1 cellular context compared by ENCODE assay signal in the genomic region with DNA sequence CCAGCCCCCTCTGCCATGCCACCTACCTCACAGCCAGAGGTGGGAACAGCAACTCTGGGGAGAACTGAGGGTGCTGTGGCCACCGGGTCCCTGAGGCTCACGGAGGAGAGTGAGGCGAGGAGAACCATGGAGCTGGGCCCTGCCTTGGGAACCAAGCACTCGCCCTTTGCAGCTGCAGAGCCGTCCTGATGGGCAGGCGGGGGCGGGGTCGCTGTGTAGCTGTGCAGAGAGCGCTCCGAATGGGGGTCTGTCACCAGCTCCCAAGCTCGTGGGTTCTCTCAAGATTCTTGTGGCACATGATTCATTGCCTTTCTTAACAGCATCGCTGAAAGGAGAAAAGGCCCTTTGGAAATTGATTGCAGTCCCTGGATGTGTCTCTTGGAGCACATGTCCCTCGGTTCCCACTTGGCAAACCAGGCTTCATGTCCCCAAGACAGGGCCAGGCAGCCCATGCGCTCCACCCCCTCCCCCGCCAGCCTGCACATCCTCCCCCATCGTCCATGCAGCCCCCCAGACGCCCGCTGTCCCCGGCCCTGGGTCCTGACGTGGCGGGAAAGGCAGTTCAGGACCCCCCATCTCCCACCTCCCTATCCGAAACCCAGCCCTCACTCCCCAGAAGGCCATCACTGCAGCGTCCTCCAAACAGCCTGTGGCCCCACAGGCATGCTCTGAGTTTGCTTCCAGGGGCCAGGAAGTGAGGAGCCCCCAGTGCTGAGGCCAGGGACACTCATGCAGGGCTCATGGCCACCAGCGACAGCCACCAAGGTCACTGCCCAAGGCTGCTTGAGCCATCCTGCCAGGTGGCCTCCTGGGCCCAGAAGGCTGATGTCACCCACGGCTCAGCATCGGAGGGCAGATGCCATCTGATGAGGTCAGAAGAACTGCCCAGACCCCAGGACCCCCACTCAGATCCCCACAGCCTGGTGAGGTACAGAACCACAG.
TF ChIP-seq lines count a peak whose summit lies in the region.

No MANE protein-coding gene starts in this region.

TF ChIP-seq in HepG2, 621 proteins besides CTCF, POLR2A, EP300 and RAD21 (continued from another document):
- TF ChIP-seq, protein P1, sequence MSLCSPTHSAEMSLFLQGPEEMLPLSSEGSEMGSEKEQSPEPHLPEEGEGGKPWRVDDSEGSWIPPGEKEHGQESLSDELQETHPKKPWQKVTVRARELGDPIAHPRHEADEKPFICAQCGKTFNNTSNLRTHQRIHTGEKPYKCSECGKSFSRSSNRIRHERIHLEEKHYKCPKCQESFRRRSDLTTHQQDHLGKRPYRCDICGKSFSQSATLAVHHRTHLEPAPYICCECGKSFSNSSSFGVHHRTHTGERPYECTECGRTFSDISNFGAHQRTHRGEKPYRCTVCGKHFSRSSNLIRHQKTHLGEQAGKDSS (CRISPR knock-in tag; IDR thresholded peaks at IDR 0.05; ENCODE audit: borderline replicate concordance, low read depth), result 0 out of 2 replicates have a peak, but pooled peaks have one; percentile 41
- TF ChIP-seq ZZZ3 (CRISPR knock-in tag; IDR thresholded peaks at IDR 0.05; ENCODE audit: borderline replicate concordance) (0 out of 2 replicates have a peak, but pooled peaks have one; percentile 24), SETDB1 (CRISPR knock-in tag; IDR thresholded peaks at IDR 0.05; ENCODE audit: borderline replicate concordance) (no peak), ZNF605 (CRISPR knock-in tag; IDR thresholded peaks at IDR 0.05) (0 out of 2 replicates have a peak, but pooled peaks have one; percentile 2), ZBTB42 (CRISPR knock-in tag; IDR thresholded peaks at IDR 0.05) (no peak), HNRNPLL (IDR thresholded peaks at IDR 0.05; ENCODE audit: low read depth, low read length, poor library complexity, severe bottlenecking) (peak; percentile 10), NBN (conservative IDR thresholded peaks at IDR 0.05) (no peak), ELF1 (CRISPR knock-in tag; IDR thresholded peaks at IDR 0.05) (0 out of 2 replicates have a peak, but pooled peaks have one; percentile 27), ZNF235 (CRISPR knock-in tag; IDR thresholded peaks at IDR 0.05; ENCODE audit: borderline replicate concordance) (0 out of 2 replicates have a peak, but pooled peaks have one; percentile 14)
- TF ChIP-seq, protein P2, sequence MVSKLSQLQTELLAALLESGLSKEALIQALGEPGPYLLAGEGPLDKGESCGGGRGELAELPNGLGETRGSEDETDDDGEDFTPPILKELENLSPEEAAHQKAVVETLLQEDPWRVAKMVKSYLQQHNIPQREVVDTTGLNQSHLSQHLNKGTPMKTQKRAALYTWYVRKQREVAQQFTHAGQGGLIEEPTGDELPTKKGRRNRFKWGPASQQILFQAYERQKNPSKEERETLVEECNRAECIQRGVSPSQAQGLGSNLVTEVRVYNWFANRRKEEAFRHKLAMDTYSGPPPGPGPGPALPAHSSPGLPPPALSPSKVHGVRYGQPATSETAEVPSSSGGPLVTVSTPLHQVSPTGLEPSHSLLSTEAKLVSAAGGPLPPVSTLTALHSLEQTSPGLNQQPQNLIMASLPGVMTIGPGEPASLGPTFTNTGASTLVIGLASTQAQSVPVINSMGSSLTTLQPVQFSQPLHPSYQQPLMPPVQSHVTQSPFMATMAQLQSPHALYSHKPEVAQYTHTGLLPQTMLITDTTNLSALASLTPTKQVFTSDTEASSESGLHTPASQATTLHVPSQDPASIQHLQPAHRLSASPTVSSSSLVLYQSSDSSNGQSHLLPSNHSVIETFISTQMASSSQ (IDR thresholded peaks at IDR 0.05; ENCODE audit: low read depth), result no peak
- TF ChIP-seq, protein P2 (CRISPR knock-in tag; IDR thresholded peaks at IDR 0.05; ENCODE audit: borderline replicate concordance), result peak; percentile 59; the same call in 1 of the 2 replicates
- TF ChIP-seq, protein P3, sequence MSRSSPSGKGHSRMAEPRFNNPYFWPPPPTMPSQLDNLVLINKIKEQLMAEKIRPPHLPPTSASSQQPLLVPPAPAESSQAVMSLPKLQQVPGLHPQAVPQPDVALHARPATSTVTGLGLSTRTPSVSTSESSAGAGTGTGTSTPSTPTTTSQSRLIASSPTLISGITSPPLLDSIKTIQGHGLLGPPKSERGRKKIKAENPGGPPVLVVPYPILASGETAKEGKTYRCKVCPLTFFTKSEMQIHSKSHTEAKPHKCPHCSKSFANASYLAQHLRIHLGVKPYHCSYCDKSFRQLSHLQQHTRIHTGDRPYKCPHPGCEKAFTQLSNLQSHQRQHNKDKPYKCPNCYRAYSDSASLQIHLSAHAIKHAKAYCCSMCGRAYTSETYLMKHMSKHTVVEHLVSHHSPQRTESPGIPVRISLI (CRISPR knock-in tag; IDR thresholded peaks at IDR 0.05; ENCODE audit: borderline replicate concordance), result 0 out of 2 replicates have a peak, but pooled peaks have one; percentile 38
- TF ChIP-seq, protein P4, sequence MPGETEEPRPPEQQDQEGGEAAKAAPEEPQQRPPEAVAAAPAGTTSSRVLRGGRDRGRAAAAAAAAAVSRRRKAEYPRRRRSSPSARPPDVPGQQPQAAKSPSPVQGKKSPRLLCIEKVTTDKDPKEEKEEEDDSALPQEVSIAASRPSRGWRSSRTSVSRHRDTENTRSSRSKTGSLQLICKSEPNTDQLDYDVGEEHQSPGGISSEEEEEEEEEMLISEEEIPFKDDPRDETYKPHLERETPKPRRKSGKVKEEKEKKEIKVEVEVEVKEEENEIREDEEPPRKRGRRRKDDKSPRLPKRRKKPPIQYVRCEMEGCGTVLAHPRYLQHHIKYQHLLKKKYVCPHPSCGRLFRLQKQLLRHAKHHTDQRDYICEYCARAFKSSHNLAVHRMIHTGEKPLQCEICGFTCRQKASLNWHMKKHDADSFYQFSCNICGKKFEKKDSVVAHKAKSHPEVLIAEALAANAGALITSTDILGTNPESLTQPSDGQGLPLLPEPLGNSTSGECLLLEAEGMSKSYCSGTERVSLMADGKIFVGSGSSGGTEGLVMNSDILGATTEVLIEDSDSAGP (CRISPR knock-in tag; IDR thresholded peaks at IDR 0.05; ENCODE audit: borderline replicate concordance), result 0 out of 2 replicates have a peak, but pooled peaks have one; percentile 1
- TF ChIP-seq, protein P5, sequence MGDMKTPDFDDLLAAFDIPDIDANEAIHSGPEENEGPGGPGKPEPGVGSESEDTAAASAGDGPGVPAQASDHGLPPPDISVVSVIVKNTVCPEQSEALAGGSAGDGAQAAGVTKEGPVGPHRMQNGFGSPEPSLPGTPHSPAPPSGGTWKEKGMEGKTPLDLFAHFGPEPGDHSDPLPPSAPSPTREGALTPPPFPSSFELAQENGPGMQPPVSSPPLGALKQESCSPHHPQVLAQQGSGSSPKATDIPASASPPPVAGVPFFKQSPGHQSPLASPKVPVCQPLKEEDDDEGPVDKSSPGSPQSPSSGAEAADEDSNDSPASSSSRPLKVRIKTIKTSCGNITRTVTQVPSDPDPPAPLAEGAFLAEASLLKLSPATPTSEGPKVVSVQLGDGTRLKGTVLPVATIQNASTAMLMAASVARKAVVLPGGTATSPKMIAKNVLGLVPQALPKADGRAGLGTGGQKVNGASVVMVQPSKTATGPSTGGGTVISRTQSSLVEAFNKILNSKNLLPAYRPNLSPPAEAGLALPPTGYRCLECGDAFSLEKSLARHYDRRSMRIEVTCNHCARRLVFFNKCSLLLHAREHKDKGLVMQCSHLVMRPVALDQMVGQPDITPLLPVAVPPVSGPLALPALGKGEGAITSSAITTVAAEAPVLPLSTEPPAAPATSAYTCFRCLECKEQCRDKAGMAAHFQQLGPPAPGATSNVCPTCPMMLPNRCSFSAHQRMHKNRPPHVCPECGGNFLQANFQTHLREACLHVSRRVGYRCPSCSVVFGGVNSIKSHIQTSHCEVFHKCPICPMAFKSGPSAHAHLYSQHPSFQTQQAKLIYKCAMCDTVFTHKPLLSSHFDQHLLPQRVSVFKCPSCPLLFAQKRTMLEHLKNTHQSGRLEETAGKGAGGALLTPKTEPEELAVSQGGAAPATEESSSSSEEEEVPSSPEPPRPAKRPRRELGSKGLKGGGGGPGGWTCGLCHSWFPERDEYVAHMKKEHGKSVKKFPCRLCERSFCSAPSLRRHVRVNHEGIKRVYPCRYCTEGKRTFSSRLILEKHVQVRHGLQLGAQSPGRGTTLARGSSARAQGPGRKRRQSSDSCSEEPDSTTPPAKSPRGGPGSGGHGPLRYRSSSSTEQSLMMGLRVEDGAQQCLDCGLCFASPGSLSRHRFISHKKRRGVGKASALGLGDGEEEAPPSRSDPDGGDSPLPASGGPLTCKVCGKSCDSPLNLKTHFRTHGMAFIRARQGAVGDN (CRISPR knock-in tag; IDR thresholded peaks at IDR 0.05), result peak; percentile 53
